In the genomic region with DNA sequence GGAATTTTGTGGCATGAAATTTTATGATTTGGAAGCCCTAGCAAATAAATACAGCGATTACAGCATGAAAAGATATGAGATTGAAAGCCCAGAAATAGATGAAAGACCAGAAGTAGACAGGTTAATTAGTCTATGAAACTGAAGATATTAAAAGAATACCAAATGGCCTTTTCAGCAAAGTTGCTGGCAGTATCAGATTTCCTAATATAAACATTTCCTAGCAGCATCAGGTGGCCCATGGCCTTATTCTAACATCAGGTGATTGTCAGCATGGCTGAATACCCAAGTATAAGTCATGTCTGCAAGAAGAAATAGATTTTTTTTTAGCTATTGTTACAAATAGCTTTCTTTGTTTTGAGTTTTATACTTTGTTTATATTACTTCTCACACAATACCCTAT, we compare ENCODE assay signal across 13 cellular contexts.
"Had no signal": no experiment of that assay in that cellular context is flagged by ENCODE, and none has a peak within 500 bp of the region (broad histone marks: within the 10 kb centered on the region; RNA-seq: fewer than 3 reads in every experiment).

No MANE protein-coding gene starts in this region.

- H3K4me3 ChIP-seq: adrenal gland, suprapubic skin had no signal

- DNase-seq: activated CD4-positive, alpha-beta T cell treated with anti-CD3 and anti-CD28 coated beads for 1 hour; activated CD8-positive, alpha-beta memory T cell treated with anti-CD3 and anti-CD28 coated beads, Interleukin-2, amount 50 U/mL, for 4 hours; activated CD8-positive, alpha-beta T cell treated with anti-CD3 and anti-CD28 coated beads for 36 hours; activated naive CD4-positive, alpha-beta T cell treated with anti-CD3 and anti-CD28 coated beads, Interleukin-2, amount 10 ng/mL, durations not matched to agents 7 days and 5 days; adrenal gland; caudate nucleus; cortex of kidney; effector memory CD4-positive, alpha-beta T cell; kidney; stimulated activated CD4-positive, alpha-beta T cell treated with anti-CD3 and anti-CD28 coated beads, Interleukin-2, amount 100 ng/mL, for 48 hours; stimulated activated naive CD4-positive, alpha-beta T cell treated with Interleukin-2 at 50 U/mL for 16 hours; T-helper 9 cell had no signal

- ATAC-seq: activated CD8-positive, alpha-beta T cell treated with anti-CD3 and anti-CD28 coated beads for 36 hours had no signal
